In the genomic region with DNA sequence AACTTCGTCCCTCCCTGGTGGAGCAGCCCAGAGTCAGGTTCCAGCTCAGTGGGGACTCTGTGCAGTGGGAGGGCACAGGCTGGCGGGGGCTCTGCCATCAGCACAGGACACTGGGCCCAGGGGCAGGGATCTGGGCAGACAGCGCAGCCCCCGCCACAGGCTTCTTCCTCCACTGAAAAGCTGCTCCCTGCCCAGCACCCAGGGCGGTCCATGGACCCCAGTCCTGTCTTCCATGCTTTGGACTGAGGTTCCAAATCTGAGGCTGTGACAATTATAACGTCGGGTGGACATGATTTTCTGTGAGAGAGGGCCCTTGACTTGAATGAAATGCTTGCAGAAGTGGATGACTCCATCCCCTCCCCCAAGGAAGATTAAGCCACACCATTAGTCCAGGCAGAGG, we compare ENCODE assay signal across 32 cellular contexts. TPM values are rescaled to one million over a fixed set of nuclear protein-coding genes. Genes with fewer than 3 reads are reported as not detected.
"Had no signal": no experiment of that assay in that cellular context is flagged by ENCODE, and none has a peak within 500 bp of the region (broad histone marks: within the 10 kb centered on the region; RNA-seq: fewer than 3 reads in every experiment).

No MANE protein-coding gene starts in this region.

- H3K36me3 Mint-ChIP-seq: natural killer cell treated with Interleukin-12 subunit alpha and Interleukin-12 subunit beta and Interleukin-15 and Interleukin-18, amount 100 ng/mL, for 72 hours; type B pancreatic cell had no signal

- H3K9me3 ChIP-seq: gastrocnemius medialis, mucosa of descending colon, pancreas, right lobe of liver, stomach, testis, tibial artery had no signal

- H3K27ac ChIP-seq: dorsolateral prefrontal cortex, epithelial cell of prostate, gastrocnemius medialis, pancreas, right lobe of liver, stomach, testis, tibial artery had no signal

- H3K4me1 Mint-ChIP-seq: memory B cell; stimulated activated effector memory CD8-positive, alpha-beta T cell treated with anti-CD3 and anti-CD28 coated beads, Interleukin-12 subunit alpha, Interleukin-12 subunit beta, amount 100 ng/mL, for 72 hours had no signal

- H3K27ac Mint-ChIP-seq: memory B cell; naive B cell; natural killer cell treated with Interleukin-12 subunit alpha and Interleukin-12 subunit beta and Interleukin-15 and Interleukin-18, amount 100 ng/mL, for 72 hours; stimulated activated effector memory CD8-positive, alpha-beta T cell treated with anti-CD3 and anti-CD28 coated beads, Interleukin-12 subunit alpha, Interleukin-12 subunit beta, amount 100 ng/mL, for 72 hours; type B pancreatic cell had no signal

- H3K4me2 ChIP-seq: smooth muscle cell had no signal

- H3K4me3 Mint-ChIP-seq: memory B cell; naive B cell; natural killer cell treated with Interleukin-12 subunit alpha and Interleukin-12 subunit beta and Interleukin-15 and Interleukin-18, amount 100 ng/mL, for 72 hours; stimulated activated effector memory CD8-positive, alpha-beta T cell treated with anti-CD3 and anti-CD28 coated beads, Interleukin-12 subunit alpha, Interleukin-12 subunit beta, amount 100 ng/mL, for 72 hours; type B pancreatic cell had no signal

- DNase-seq: dorsolateral prefrontal cortex; effector CD4-positive, alpha-beta T cell; foreskin fibroblast; gastrocnemius medialis; head of caudate nucleus; kidney; mucosa of descending colon; naive B cell; occipital lobe; right lobe of liver; stimulated activated CD4-positive, alpha-beta T cell treated with anti-CD3 and anti-CD28 coated beads, Interleukin-12 subunit alpha, Interleukin-12 subunit beta, amount 100 ng/mL, for 4 hours; stimulated activated CD4-positive, alpha-beta T cell treated with anti-CD3 and anti-CD28 coated beads, Interleukin-1b, Interleukin-23, amount 100 ng/mL, for 48 hours; stimulated activated CD4-positive, alpha-beta T cell treated with anti-CD3 and anti-CD28 coated beads, Interleukin-4, amount 100 ng/mL, for 24 hours; stimulated activated naive CD4-positive, alpha-beta T cell treated with Interleukin-2 at 50 U/mL for 16 hours; stomach; testis; tibial artery had no signal

- H3K27me3 Mint-ChIP-seq: memory B cell; naive B cell; natural killer cell treated with Interleukin-12 subunit alpha and Interleukin-12 subunit beta and Interleukin-15 and Interleukin-18, amount 100 ng/mL, for 72 hours; type B pancreatic cell had no signal

- H3K4me3 ChIP-seq: dorsolateral prefrontal cortex, gastrocnemius medialis, lung, mucosa of descending colon, pancreas, right lobe of liver, smooth muscle cell, stomach, testis, tibial artery had no signal

- H3K27me3 ChIP-seq: dorsolateral prefrontal cortex, gastrocnemius medialis, pancreas, right lobe of liver, stomach, testis, tibial artery had no signal

- H3K4me1 ChIP-seq: gastrocnemius medialis, pancreas, right lobe of liver, testis, tibial artery had no signal

- H3K9me3 Mint-ChIP-seq: memory B cell; naive B cell; natural killer cell treated with Interleukin-12 subunit alpha and Interleukin-12 subunit beta and Interleukin-15 and Interleukin-18, amount 100 ng/mL, for 72 hours; stimulated activated effector memory CD8-positive, alpha-beta T cell treated with anti-CD3 and anti-CD28 coated beads, Interleukin-12 subunit alpha, Interleukin-12 subunit beta, amount 100 ng/mL, for 72 hours; type B pancreatic cell had no signal

RNA-seq across cellular contexts. Expression of a gene that starts 21.2 kb away (rescaled TPM):
- total RNA-seq: cerebellum; gastrocnemius medialis; glomerular endothelial cell; liver; natural killer cell treated with Interleukin-12 subunit alpha and Interleukin-12 subunit beta and Interleukin-15 and Interleukin-18, amount 100 ng/mL, for 72 hours; occipital lobe; posterior vena cava; right lobe of liver; stomach; subcutaneous adipose tissue had no signal
- polyA plus RNA-seq: liver had no signal

RNA-seq across cellular contexts. Expression of a gene that starts 28.5 kb away (rescaled TPM):
- total RNA-seq: cerebellum; esophagus mucosa; gastrocnemius medialis; glomerular endothelial cell; kidney; liver; lung; mucosa of descending colon; natural killer cell treated with Interleukin-12 subunit alpha and Interleukin-12 subunit beta and Interleukin-15 and Interleukin-18, amount 100 ng/mL, for 72 hours; occipital lobe; posterior vena cava; right lobe of liver; smooth muscle cell; stomach; subcutaneous adipose tissue; urinary bladder had no signal
- polyA plus RNA-seq: liver, smooth muscle cell, urinary bladder had no signal
